ENCODE assay signal across 2 cellular contexts in genomic region chr14:48563465-48563864, GRCh38.
TF ChIP-seq lines count a peak whose summit lies in the region.

No MANE protein-coding gene starts in this region.

TF ChIP-seq in GM23338, 12 proteins besides CTCF, POLR2A, EP300 and RAD21:
- TF ChIP-seq JUNB (IDR thresholded peaks at IDR 0.05; ENCODE audit: unreplicated experiment) (no peak), ETS1 (IDR thresholded peaks at IDR 0.05) (no peak), STAT1 (IDR thresholded peaks at IDR 0.05; ENCODE audit: unreplicated experiment) (no peak), ZNF331 (CRISPR knock-in tag; IDR thresholded peaks at IDR 0.05; ENCODE audit: low read depth) (no peak), ZNF462 (CRISPR knock-in tag; IDR thresholded peaks at IDR 0.05) (no peak), REST (IDR thresholded peaks at IDR 0.05; ENCODE audit: unreplicated experiment) (no peak), ZNF114 (CRISPR knock-in tag; IDR thresholded peaks at IDR 0.05) (no peak), EZH2 (IDR thresholded peaks at IDR 0.05; ENCODE audit: low read depth, unreplicated experiment) (no peak), NANOG (IDR thresholded peaks at IDR 0.05; ENCODE audit: borderline replicate concordance) (no peak), CREB1 (CRISPR knock-in tag; IDR thresholded peaks at IDR 0.05; ENCODE audit: low read depth) (no peak), EZH2phosphoT487 (IDR thresholded peaks at IDR 0.05; ENCODE audit: unreplicated experiment) (no peak), POLR2AphosphoS5 (IDR thresholded peaks at IDR 0.05; ENCODE audit: low read depth) (no peak)

TF ChIP-seq in H1, 55 proteins besides CTCF, POLR2A, EP300 and RAD21:
- TF ChIP-seq SRF (IDR thresholded peaks at IDR 0.05; ENCODE audit: low read depth, low read length) (no peak), JUND (IDR thresholded peaks at IDR 0.05; ENCODE audit: low read length) (peak; percentile 94), BACH1 (IDR thresholded peaks at IDR 0.05; ENCODE audit: low read length) (peak; percentile 98), TCF12 (IDR thresholded peaks at IDR 0.05; ENCODE audit: low read depth, low read length) (peak; percentile 89; the same call in 1 of the 2 replicates), JUN (IDR thresholded peaks at IDR 0.05; ENCODE audit: low read depth, low read length) (peak; percentile 87), MAX (IDR thresholded peaks at IDR 0.05) (peak; percentile 75), USF2 (IDR thresholded peaks at IDR 0.05; ENCODE audit: low read length) (peak; percentile 62; the same call in 1 of the 2 replicates), MAFK (IDR thresholded peaks at IDR 0.05; ENCODE audit: low read depth, low read length) (peak; percentile 92), RNF2 (IDR thresholded peaks at IDR 0.05; ENCODE audit: borderline replicate concordance, low read depth, low read length, missing control alignments, poor library complexity, severe bottlenecking) (no peak), POU5F1 (IDR thresholded peaks at IDR 0.05; ENCODE audit: low read depth, low read length) (no peak), TAF1 (IDR thresholded peaks at IDR 0.05; ENCODE audit: low read depth, low read length) (peak; percentile 39; the same call in 1 of the 2 replicates), YY1 (IDR thresholded peaks at IDR 0.05; ENCODE audit: low read depth, low read length) (no peak), KDM4A (IDR thresholded peaks at IDR 0.05; ENCODE audit: low read depth, low read length, severe bottlenecking) (no peak), HDAC6 (IDR thresholded peaks at IDR 0.05; ENCODE audit: low read depth, low read length) (no peak), SP1 (IDR thresholded peaks at IDR 0.05; ENCODE audit: low read depth, low read length) (0 out of 2 replicates have a peak, but pooled peaks have one; percentile 15), SP4 (IDR thresholded peaks at IDR 0.05; ENCODE audit: low read length) (no peak), SAP30 (IDR thresholded peaks at IDR 0.05; ENCODE audit: insufficient read depth, insufficient replicate concordance, low read length) (no peak), ATF3 (IDR thresholded peaks at IDR 0.05; ENCODE audit: insufficient read depth, low read depth, low read length) (0 out of 2 replicates have a peak, but pooled peaks have one; percentile 64), CTBP2 (IDR thresholded peaks at IDR 0.05; ENCODE audit: borderline replicate concordance, insufficient read depth, insufficient read length, low read length) (no peak), CHD1 (IDR thresholded peaks at IDR 0.05; ENCODE audit: low read depth, low read length) (no peak), CEBPB (IDR thresholded peaks at IDR 0.05; ENCODE audit: low read depth, low read length) (no peak), TEAD4 (IDR thresholded peaks at IDR 0.05; ENCODE audit: low read depth, low read length) (no peak), TAF7 (optimal IDR thresholded peaks at IDR 0.05; ENCODE audit: borderline replicate concordance, low read depth, low read length) (no peak), E2F6 (IDR thresholded peaks at IDR 0.05) (peak; percentile 68; the same call in 1 of the 2 replicates)
